ENCODE assay signal across 10 cellular contexts in the genomic region with DNA sequence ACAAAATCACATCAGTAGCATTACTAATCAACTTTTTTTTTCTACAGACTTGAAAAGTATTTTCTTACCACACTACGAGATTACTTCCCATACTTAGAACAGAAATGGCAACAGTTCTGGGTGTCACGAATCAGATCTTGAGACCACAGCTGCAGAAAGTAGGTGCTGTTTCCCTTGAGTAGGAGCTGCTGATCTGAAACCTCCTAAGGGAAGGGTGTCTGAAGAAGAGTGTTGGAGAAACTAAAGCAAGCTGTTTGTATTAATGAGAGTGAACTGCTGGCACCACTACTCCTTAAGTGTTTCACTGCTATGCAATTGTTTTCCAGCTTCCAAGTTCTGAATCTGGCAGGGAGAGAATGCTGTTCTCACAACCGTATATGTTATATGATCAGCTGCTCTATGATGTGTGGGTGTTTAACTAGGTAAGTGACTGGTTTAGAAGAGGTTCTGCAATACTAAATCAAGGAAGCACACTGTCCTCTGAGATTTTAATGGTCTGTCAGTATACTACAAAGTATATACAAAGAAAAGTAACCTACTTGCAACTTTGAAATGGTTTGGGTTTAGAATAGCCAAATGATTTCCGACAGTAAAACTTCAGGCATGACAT. TPM values are rescaled to one million over a fixed set of nuclear protein-coding genes. Genes with fewer than 3 reads are reported as not detected.
DNase-seq lines count a peak whose midpoint lies in the region; ATAC-seq and TF ChIP-seq lines count a peak whose summit lies in the region.
"Had no signal": no experiment of that assay in that cellular context is flagged by ENCODE, and none has a peak within 500 bp of the region (broad histone marks: within the 10 kb centered on the region; RNA-seq: fewer than 3 reads in every experiment).

No MANE protein-coding gene starts in this region.

- H3K36me3 ChIP-seq in mucosa of rectum (ENCODE audit: control insufficient read depth in 2 of 2, insufficient read depth in 2 of 2, low read length in 2 of 2) = no peaks in the 10 kb centered on the region

- intact Hi-C loops in CD4-positive, alpha-beta T cell (cut with DNase I, micrococcal nuclease) = loop anchor here in 1 of 2 experiments (2.0 kb wide), 1 partner anchor 16 kb away; no protein-coding TSS in a partner anchor
- intact Hi-C loops in activated B cell treated with CpG ODN at 0.5 μM for 24 hours (cut with micrococcal nuclease) (no loop called here), left cardiac atrium (cut with DNase I) (no loop called here)

- peaks cover 29 to 30% of the 10 kb centered on the region in 2 donors for H3K4me1 ChIP-seq in mucosa of rectum (ENCODE audit: control insufficient read depth in 2 of 2, insufficient read depth in 2 of 2, low read length in 2 of 2)

- H3K27ac Mint-ChIP-seq in CD4-positive, alpha-beta T cell = peak overlapping the region; percentile 97
- H3K27ac Mint-ChIP-seq in activated B cell treated with CpG ODN at 0.5 μM for 24 hours = peak overlapping the region; percentile 96

- H3K9me3 Mint-ChIP-seq in CD4-positive, alpha-beta T cell = no peaks in the 10 kb centered on the region
- H3K9me3 Mint-ChIP-seq in activated B cell treated with CpG ODN at 0.5 μM for 24 hours = no peaks in the 10 kb centered on the region

- CTCF ChIA-PET in CD4-positive, alpha-beta T cell (lab: Charles Lee) = interaction anchor here (1.0 to 3.8 kb wide), 8 partner anchors 10 to 211 kb away, joined by 3 to 17 read pairs (median 3); no protein-coding TSS in a partner anchor
- CTCF ChIA-PET in activated B cell treated with CpG ODN at 0.5 μM for 24 hours (lab: Charles Lee) = interaction anchor here (1.1 to 5.5 kb wide), 8 partner anchors 10 to 43 kb away, joined by 3 to 31 read pairs (median 4); no protein-coding TSS in a partner anchor

- ATAC-seq in CD4-positive, alpha-beta T cell (ENCODE audit: poor library complexity) = no peak
- peak; percentile 34 for ATAC-seq in GM21619 (IDR thresholded peaks at IDR 0.05; ENCODE audit: unreplicated experiment)
- ATAC-seq in activated B cell treated with CpG ODN at 0.5 μM for 24 hours (ENCODE audit: low read depth) = no peak
- no peak for ATAC-seq in HG02571 (IDR thresholded peaks at IDR 0.05; ENCODE audit: unreplicated experiment)
- ATAC-seq in left cardiac atrium = no peak
- no peak for ATAC-seq in HG02973 (IDR thresholded peaks at IDR 0.05; ENCODE audit: unreplicated experiment)

- peaks cover 11% of the 10 kb centered on the region for H3K36me3 Mint-ChIP-seq in CD4-positive, alpha-beta T cell (ENCODE audit: low read depth)
- peaks cover 9% of the 10 kb centered on the region for H3K36me3 Mint-ChIP-seq in activated B cell treated with CpG ODN at 0.5 μM for 24 hours (ENCODE audit: low read depth)

- H3K9me3 ChIP-seq in CD4-positive, alpha-beta T cell (ENCODE audit: control insufficient read depth, low read length) = no peaks in the 10 kb centered on the region
- H3K9me3 ChIP-seq in mucosa of rectum (ENCODE audit: control insufficient read depth in 2 of 2, low read length in 2 of 2) = no peaks in the 10 kb centered on the region

- DNase-seq in CD4-positive, alpha-beta T cell = peak in 1 of 10 experiments; percentile 4
- DNase-seq in activated B cell treated with CpG ODN at 0.5 μM for 24 hours (no peak), germinal center (ENCODE audit: low spot score) (no peak), left cardiac atrium (no peak)
- DNase-seq: DMS153, T-helper 9 cell had no signal

- no peaks in the 10 kb centered on the region for H3K27me3 ChIP-seq in CD4-positive, alpha-beta T cell (ENCODE audit: control insufficient read depth, insufficient read depth, low read length)
- no peaks in the 10 kb centered on the region for H3K27me3 ChIP-seq in mucosa of rectum (ENCODE audit: control insufficient read depth in 2 of 2, insufficient read depth in 2 of 2, low read length in 2 of 2)

- peak overlapping the region; percentile 18 for H3K27ac ChIP-seq in CD4-positive, alpha-beta T cell (ENCODE audit: low read depth, low read length)
- peak overlapping the region in 1 of 2 donors; percentile 35 for H3K27ac ChIP-seq in mucosa of rectum (ENCODE audit: low read depth in 2 of 2, low read length in 2 of 2)

- POLR2A ChIA-PET in CD4-positive, alpha-beta T cell (lab: Charles Lee) = interaction anchor here (0.9 to 6.5 kb wide), 9 partner anchors 9 to 167 kb away, joined by 3 to 65 read pairs (median 4); partner anchors contain the start of gene PHB1
- POLR2A ChIA-PET in activated B cell treated with CpG ODN at 0.5 μM for 24 hours (lab: Charles Lee) = interaction anchor here (0.6 to 8.5 kb wide), 7 partner anchors 11 to 42 kb away, joined by 3 to 109 read pairs (median 11); no protein-coding TSS in a partner anchor

- H3K4me3 Mint-ChIP-seq in CD4-positive, alpha-beta T cell = peak overlapping the region; percentile 96
- H3K4me3 Mint-ChIP-seq in activated B cell treated with CpG ODN at 0.5 μM for 24 hours = peak overlapping the region; percentile 33

- no peak for TF ChIP-seq CTCF in CD4-positive, alpha-beta T cell (IDR thresholded peaks at IDR 0.05)
- no peak for TF ChIP-seq CTCF in activated B cell treated with CpG ODN at 0.5 μM for 24 hours (IDR thresholded peaks at IDR 0.05)

- H3K4me1 Mint-ChIP-seq in CD4-positive, alpha-beta T cell (ENCODE audit: low read depth) = peaks cover 60% of the 10 kb centered on the region
- peaks cover 70% of the 10 kb centered on the region for H3K4me1 Mint-ChIP-seq in activated B cell treated with CpG ODN at 0.5 μM for 24 hours

- peak overlapping the region; percentile 1 to 4 for H3K4me3 ChIP-seq in mucosa of rectum (ENCODE audit: low read length in 2 of 2)

- H3K9ac ChIP-seq in mucosa of rectum (ENCODE audit: low read depth in 1 of 2, low read length in 2 of 2) = peak overlapping the region in 1 of 2 donors; percentile 4

- no peaks in the 10 kb centered on the region for H3K27me3 Mint-ChIP-seq in CD4-positive, alpha-beta T cell
- no peaks in the 10 kb centered on the region for H3K27me3 Mint-ChIP-seq in activated B cell treated with CpG ODN at 0.5 μM for 24 hours

RNA-seq across cellular contexts. Expression of gene ZNF652, which starts 3.3 kb away (rescaled TPM):
- 10 to 100 TPM; 33.7 to 34.9 TPM for total RNA-seq in CD4-positive, alpha-beta T cell
- total RNA-seq in activated B cell treated with CpG ODN at 0.5 μM for 24 hours = 37.1 and 40.6 TPM in 2 replicates
- total RNA-seq in left cardiac atrium = 10 to 100 TPM; 23.4 to 25.2 TPM

RNA-seq across cellular contexts. Expression of gene PHB1, which starts 55.9 kb away (rescaled TPM):
- total RNA-seq in CD4-positive, alpha-beta T cell = 10 to 100 TPM; 24.2 to 31.6 TPM
- total RNA-seq in activated B cell treated with CpG ODN at 0.5 μM for 24 hours (184 and 214 TPM in 2 replicates), left cardiac atrium (100 to 1,000 TPM; 203 to 215 TPM)
